23 cellular contexts compared by ENCODE assay signal in genomic region chr14:63432228-63432627, GRCh38.
DNase-seq lines count a peak whose midpoint lies in the region; ATAC-seq lines count a peak whose summit lies in the region.
"Had no signal": no experiment of that assay in that cellular context is flagged by ENCODE, and none has a peak within 500 bp of the region (broad histone marks: within the 10 kb centered on the region; RNA-seq: fewer than 3 reads in every experiment).

No MANE protein-coding gene starts in this region.

- no peak for ATAC-seq in activated T-cell treated with anti-CD3 and anti-CD28 coated beads, Interleukin-2, amount 50 U/mL, for 4 hours
- ATAC-seq: esophagus mucosa, gastrocnemius medialis, Right ventricle myocardium inferior, T-cell had no signal

- H3K4me1 Mint-ChIP-seq in activated T-cell treated with anti-CD3 and anti-CD28 coated beads, Interleukin-2, amount 50 U/mL, for 4 hours (ENCODE audit: low read depth), result peaks cover 47% of the 10 kb centered on the region

- no peaks in the 10 kb centered on the region for H3K27me3 Mint-ChIP-seq in activated T-cell treated with anti-CD3 and anti-CD28 coated beads, Interleukin-2, amount 50 U/mL, for 4 hours (ENCODE audit: low read depth)
- H3K27me3 Mint-ChIP-seq: T-cell had no signal

- H3K9me3 Mint-ChIP-seq in activated T-cell treated with anti-CD3 and anti-CD28 coated beads, Interleukin-2, amount 50 U/mL, for 4 hours, result no peaks in the 10 kb centered on the region
- H3K9me3 Mint-ChIP-seq: T-cell had no signal

- H3K4me3 Mint-ChIP-seq in activated T-cell treated with anti-CD3 and anti-CD28 coated beads, Interleukin-2, amount 50 U/mL, for 4 hours, result no peak overlapping the region
- H3K4me3 Mint-ChIP-seq: T-cell had no signal

- H3K27ac ChIP-seq in cingulate gyrus (ENCODE audit: low read depth, low read length) (peak overlapping the region; percentile 42), substantia nigra (ENCODE audit: low read depth, low read length, poor library complexity, severe bottlenecking) (peak overlapping the region; percentile 39)
- H3K27ac ChIP-seq: gastrocnemius medialis, suprapubic skin had no signal

- peak; percentile 27 for DNase-seq in NCI-H1436 (lab: John Stamatoyannopoulos, UW)
- no peak for DNase-seq in NCI-H1436 treated with DMSO at 0.1 percent for 48 hours (lab: John Stamatoyannopoulos, UW)
- DNase-seq in NCI-H345 treated with DMSO at 0.1 percent for 48 hours (lab: John Stamatoyannopoulos, UW; ENCODE audit: unreplicated experiment), result peak; percentile 37
- DNase-seq in substantia nigra (lab: John Stamatoyannopoulos, UW), result no peak
- DNase-seq in SK-N-DZ (ENCODE audit: low spot score), result no peak
- DNase-seq in activated T-cell treated with anti-CD3 and anti-CD28 coated beads, Interleukin-2, amount 50 U/mL, for 4 hours, result no peak
- no peak for DNase-seq in glomerular visceral epithelial cell (ENCODE audit: extremely low spot score)
- DNase-seq: activated CD4-positive, alpha-beta T cell treated with anti-CD3 and anti-CD28 coated beads, Interleukin-2, amount 50 U/mL, for 1 hour; activated CD8-positive, alpha-beta memory T cell treated with anti-CD3 and anti-CD28 coated beads, Interleukin-2, amount 50 U/mL, for 48 hours; activated gamma-delta T cell; BE2C; Caco-2; gastrocnemius medialis; IMR-90; mammary epithelial cell; NCI-H524 treated with DMSO at 0.1 percent for 48 hours; stimulated activated CD4-positive, alpha-beta T cell treated with anti-CD3 and anti-CD28 coated beads, Interleukin-12 subunit alpha, Interleukin-12 subunit beta, amount 100 ng/mL, for 4 hours; stimulated activated CD8-positive, alpha-beta memory T cell treated with anti-CD3 and anti-CD28 coated beads, Interleukin-4, amount 100 ng/mL, for 48 hours; T-cell had no signal

- peaks cover 2% of the 10 kb centered on the region for H3K36me3 Mint-ChIP-seq in activated T-cell treated with anti-CD3 and anti-CD28 coated beads, Interleukin-2, amount 50 U/mL, for 4 hours (ENCODE audit: insufficient read depth)

Comparison
In these comparisons a context has a peak if more than half of its experiments do, and no peak if none do; other contexts are left out.
1. DNase-seq: peak in NCI-H1436 (single experiment) and NCI-H345 treated with DMSO at 0.1 percent for 48 hours (single experiment); none in NCI-H1436 treated with DMSO at 0.1 percent for 48 hours (single experiment), substantia nigra (0 of 49), SK-N-DZ (single experiment), activated T-cell treated with anti-CD3 and anti-CD28 coated beads, Interleukin-2, amount 50 U/mL, for 4 hours (single experiment) and glomerular visceral epithelial cell (single experiment).